1 cellular context compared by ENCODE assay signal in genomic region chr7:47580175-47580701, GRCh38.
A peak's percentile ranks its signal among the peaks of the same experiment; 100 is the strongest.
TF ChIP-seq lines count a peak whose summit lies in the region.

No MANE protein-coding gene starts in this region.

TF ChIP-seq in HepG2, 621 proteins besides CTCF, POLR2A, EP300 and RAD21 (continued from another document and continues in another):
- no peak for TF ChIP-seq ARHGAP35 (CRISPR knock-in tag; IDR thresholded peaks at IDR 0.05; ENCODE audit: borderline replicate concordance)
- no peak for TF ChIP-seq ASH2L (IDR thresholded peaks at IDR 0.05; ENCODE audit: insufficient read length, low read depth, low read length)
- TF ChIP-seq MIER2 (CRISPR knock-in tag; IDR thresholded peaks at IDR 0.05): no peak
- no peak for TF ChIP-seq GPN1 (CRISPR knock-in tag; IDR thresholded peaks at IDR 0.05; ENCODE audit: borderline replicate concordance)
- TF ChIP-seq MBD4 (IDR thresholded peaks at IDR 0.05; ENCODE audit: borderline replicate concordance, low read length): no peak
- no peak for TF ChIP-seq HNRNPUL1 (IDR thresholded peaks at IDR 0.05; ENCODE audit: low read depth, low read length)
- no peak for TF ChIP-seq GPBP1L1 (CRISPR knock-in tag; IDR thresholded peaks at IDR 0.05)
- no peak for TF ChIP-seq ZNF556 (CRISPR knock-in tag; IDR thresholded peaks at IDR 0.05; ENCODE audit: borderline replicate concordance)
- no peak for TF ChIP-seq ZNF124 (CRISPR knock-in tag; IDR thresholded peaks at IDR 0.05)
- TF ChIP-seq, protein P1, sequence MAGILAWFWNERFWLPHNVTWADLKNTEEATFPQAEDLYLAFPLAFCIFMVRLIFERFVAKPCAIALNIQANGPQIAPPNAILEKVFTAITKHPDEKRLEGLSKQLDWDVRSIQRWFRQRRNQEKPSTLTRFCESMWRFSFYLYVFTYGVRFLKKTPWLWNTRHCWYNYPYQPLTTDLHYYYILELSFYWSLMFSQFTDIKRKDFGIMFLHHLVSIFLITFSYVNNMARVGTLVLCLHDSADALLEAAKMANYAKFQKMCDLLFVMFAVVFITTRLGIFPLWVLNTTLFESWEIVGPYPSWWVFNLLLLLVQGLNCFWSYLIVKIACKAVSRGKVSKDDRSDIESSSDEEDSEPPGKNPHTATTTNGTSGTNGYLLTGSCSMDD (CRISPR knock-in tag; IDR thresholded peaks at IDR 0.05): no peak
- TF ChIP-seq ZNF333 (CRISPR knock-in tag; IDR thresholded peaks at IDR 0.05; ENCODE audit: borderline replicate concordance): no peak
- TF ChIP-seq ZNF737 (CRISPR knock-in tag; IDR thresholded peaks at IDR 0.05; ENCODE audit: borderline replicate concordance): no peak
- TF ChIP-seq, protein P2, sequence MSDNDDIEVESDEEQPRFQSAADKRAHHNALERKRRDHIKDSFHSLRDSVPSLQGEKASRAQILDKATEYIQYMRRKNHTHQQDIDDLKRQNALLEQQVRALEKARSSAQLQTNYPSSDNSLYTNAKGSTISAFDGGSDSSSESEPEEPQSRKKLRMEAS (IDR thresholded peaks at IDR 0.05): peak; percentile 40
- TF ChIP-seq ZNF562 (CRISPR knock-in tag; IDR thresholded peaks at IDR 0.05; ENCODE audit: borderline replicate concordance): no peak
- no peak for TF ChIP-seq TBL1XR1 (IDR thresholded peaks at IDR 0.05; ENCODE audit: borderline replicate concordance, low read length, partially characterized antibody)
- TF ChIP-seq ZNF800 (CRISPR knock-in tag; IDR thresholded peaks at IDR 0.05): no peak
- TF ChIP-seq TFE3 (CRISPR knock-in tag; IDR thresholded peaks at IDR 0.05): 0 out of 2 replicates have a peak, but pooled peaks have one; percentile 39
- TF ChIP-seq SCMH1 (CRISPR knock-in tag; IDR thresholded peaks at IDR 0.05; ENCODE audit: borderline replicate concordance): no peak
- no peak for TF ChIP-seq ZNF776 (CRISPR knock-in tag; IDR thresholded peaks at IDR 0.05)
- no peak for TF ChIP-seq RBFOX2 (IDR thresholded peaks at IDR 0.05; ENCODE audit: low read depth, low read length)
- TF ChIP-seq NBN (conservative IDR thresholded peaks at IDR 0.05): no peak
- no peak for TF ChIP-seq RBM22 (optimal IDR thresholded peaks at IDR 0.05; ENCODE audit: low read length)
- no peak; the same call in 1 of the 2 replicates for TF ChIP-seq ZNF503 (CRISPR knock-in tag; IDR thresholded peaks at IDR 0.05)
- no peak for TF ChIP-seq ZNF362 (CRISPR knock-in tag; IDR thresholded peaks at IDR 0.05; ENCODE audit: borderline replicate concordance)
- TF ChIP-seq SMAD3 (CRISPR knock-in tag; IDR thresholded peaks at IDR 0.05): no peak
- TF ChIP-seq ZNF598 (CRISPR knock-in tag; IDR thresholded peaks at IDR 0.05; ENCODE audit: borderline replicate concordance): no peak
- TF ChIP-seq SP4 (CRISPR knock-in tag; IDR thresholded peaks at IDR 0.05): 0 out of 2 replicates have a peak, but pooled peaks have one; percentile 14
- no peak for TF ChIP-seq ZFP41 (CRISPR knock-in tag; IDR thresholded peaks at IDR 0.05; ENCODE audit: borderline replicate concordance)
- peak; percentile 12; the same call in 1 of the 2 replicates for TF ChIP-seq ZNF205 (CRISPR knock-in tag; IDR thresholded peaks at IDR 0.05)
- TF ChIP-seq FOXJ3 (CRISPR knock-in tag; IDR thresholded peaks at IDR 0.05; ENCODE audit: borderline replicate concordance): no peak
- no peak for TF ChIP-seq AHDC1 (CRISPR knock-in tag; IDR thresholded peaks at IDR 0.05; ENCODE audit: borderline replicate concordance)
- no peak for TF ChIP-seq HNRNPK (IDR thresholded peaks at IDR 0.05; ENCODE audit: low read depth, low read length, poor library complexity, severe bottlenecking)
- no peak for TF ChIP-seq PLRG1 (conservative IDR thresholded peaks at IDR 0.05)
- TF ChIP-seq ZNF10 (CRISPR knock-in tag; IDR thresholded peaks at IDR 0.05; ENCODE audit: borderline replicate concordance, low read depth): no peak
- TF ChIP-seq, protein P3, sequence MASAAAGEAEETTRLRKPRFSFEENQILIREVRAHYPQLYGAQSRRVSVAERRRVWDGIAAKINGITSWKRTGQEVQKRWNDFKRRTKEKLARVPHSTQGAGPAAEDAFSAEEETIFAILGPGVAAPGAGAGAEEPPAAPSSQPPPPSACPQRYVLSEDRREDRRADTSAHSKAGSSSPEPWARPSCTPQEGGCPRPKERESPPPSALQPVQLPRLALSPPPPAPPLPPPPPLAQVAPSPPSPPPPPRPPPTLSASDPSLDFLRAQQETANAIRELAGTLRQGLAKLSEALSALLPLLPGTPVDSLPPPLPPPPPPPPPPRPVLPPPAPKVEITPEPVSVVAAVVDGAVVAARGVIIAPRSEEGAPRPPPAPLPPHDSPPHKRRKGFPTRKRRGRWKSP (CRISPR knock-in tag; IDR thresholded peaks at IDR 0.05): no peak
- TF ChIP-seq ZFP36 (IDR thresholded peaks at IDR 0.05; ENCODE audit: borderline replicate concordance, low read depth, low read length, partially characterized antibody): no peak
- no peak for TF ChIP-seq AKAP8 (CRISPR knock-in tag; IDR thresholded peaks at IDR 0.05)
- 0 out of 2 replicates have a peak, but pooled peaks have one; percentile 39 for TF ChIP-seq HIC2 (CRISPR knock-in tag; IDR thresholded peaks at IDR 0.05; ENCODE audit: low read depth)
- no peak for TF ChIP-seq ZNF841 (CRISPR knock-in tag; IDR thresholded peaks at IDR 0.05; ENCODE audit: borderline replicate concordance)
- TF ChIP-seq HNF4A (CRISPR knock-in tag; IDR thresholded peaks at IDR 0.05): peak; percentile 66
- TF ChIP-seq ZNF468 (CRISPR knock-in tag; IDR thresholded peaks at IDR 0.05): no peak
- no peak for TF ChIP-seq TOPORS (CRISPR knock-in tag; IDR thresholded peaks at IDR 0.05)
- TF ChIP-seq, protein P4, sequence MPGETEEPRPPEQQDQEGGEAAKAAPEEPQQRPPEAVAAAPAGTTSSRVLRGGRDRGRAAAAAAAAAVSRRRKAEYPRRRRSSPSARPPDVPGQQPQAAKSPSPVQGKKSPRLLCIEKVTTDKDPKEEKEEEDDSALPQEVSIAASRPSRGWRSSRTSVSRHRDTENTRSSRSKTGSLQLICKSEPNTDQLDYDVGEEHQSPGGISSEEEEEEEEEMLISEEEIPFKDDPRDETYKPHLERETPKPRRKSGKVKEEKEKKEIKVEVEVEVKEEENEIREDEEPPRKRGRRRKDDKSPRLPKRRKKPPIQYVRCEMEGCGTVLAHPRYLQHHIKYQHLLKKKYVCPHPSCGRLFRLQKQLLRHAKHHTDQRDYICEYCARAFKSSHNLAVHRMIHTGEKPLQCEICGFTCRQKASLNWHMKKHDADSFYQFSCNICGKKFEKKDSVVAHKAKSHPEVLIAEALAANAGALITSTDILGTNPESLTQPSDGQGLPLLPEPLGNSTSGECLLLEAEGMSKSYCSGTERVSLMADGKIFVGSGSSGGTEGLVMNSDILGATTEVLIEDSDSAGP (CRISPR knock-in tag; IDR thresholded peaks at IDR 0.05; ENCODE audit: borderline replicate concordance): no peak
- no peak for TF ChIP-seq KDM2A (CRISPR knock-in tag; IDR thresholded peaks at IDR 0.05; ENCODE audit: borderline replicate concordance, low read depth)
